ENCODE assay signal across 34 cellular contexts in the genomic region with DNA sequence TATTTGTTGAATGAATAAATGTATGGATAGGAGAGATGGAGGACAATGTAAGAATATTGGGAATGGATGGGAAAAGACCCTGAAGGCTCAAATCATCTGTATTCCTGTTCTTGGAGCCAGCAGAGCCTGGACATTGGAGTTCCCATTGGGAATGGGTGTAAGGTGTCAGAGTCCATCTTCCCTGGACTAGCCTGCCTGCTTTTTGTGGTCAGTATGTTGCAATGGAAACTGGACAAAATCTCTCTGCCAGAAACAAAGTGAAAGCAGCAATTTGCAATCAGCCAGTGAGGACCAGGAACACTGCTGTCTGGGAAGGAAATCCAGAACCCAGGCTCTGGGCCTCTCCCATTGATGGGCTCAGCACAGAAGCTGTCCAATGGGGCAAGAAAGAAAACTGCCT.
"Had no signal": no experiment of that assay in that cellular context is flagged by ENCODE, and none has a peak within 500 bp of the region (broad histone marks: within the 10 kb centered on the region; RNA-seq: fewer than 3 reads in every experiment).

No MANE protein-coding gene starts in this region.

- H3K4me2 ChIP-seq: SK-N-SH had no signal

- H3K4me1 Mint-ChIP-seq: activated B cell treated with CpG ODN at 0.5 μM for 24 hours; activated naive CD4-positive, alpha-beta T cell treated with anti-CD3 and anti-CD28 coated beads, Interleukin-2, amount 10 ng/mL, durations not matched to agents 7 days and 5 days; activated naive CD8-positive, alpha-beta T cell treated with anti-CD3 and anti-CD28 coated beads, Interleukin-2, amount 50 U/mL, for 24 hours had no signal

- DNase-seq: activated B cell treated with CpG ODN at 0.5 μM for 24 hours; activated CD4-positive, alpha-beta memory T cell treated with anti-CD3 and anti-CD28 coated beads for 36 hours; activated CD4-positive, alpha-beta T cell treated with anti-CD3 and anti-CD28 coated beads for 4 hours; activated CD4-positive, alpha-beta T cell treated with anti-CD3 and anti-CD28 coated beads, Interleukin-2, amount 50 U/mL, for 1 hour; activated CD4-positive, CD25-positive, alpha-beta regulatory T cell treated with anti-CD3 and anti-CD28 coated beads, Interleukin-2, amount 50 U/mL, for 72 hours; activated CD8-positive, alpha-beta memory T cell treated with anti-CD3 and anti-CD28 coated beads, Interleukin-2, amount 50 U/mL, for 4 hours; activated effector memory CD4-positive, alpha-beta T cell treated with Interleukin-2 at 50 U/mL for 16 hours; activated naive CD4-positive, alpha-beta T cell treated with anti-CD3 and anti-CD28 coated beads, Interleukin-2, amount 10 ng/mL, durations not matched to agents 7 days and 5 days; activated naive CD8-positive, alpha-beta T cell treated with anti-CD3 and anti-CD28 coated beads, Interleukin-2, amount 50 U/mL, for 24 hours; activated T-cell treated with anti-CD3 and anti-CD28 coated beads for 4 hours; activated T-cell treated with anti-CD3 and anti-CD28 coated beads, Interleukin-2, amount 50 U/mL, for 4 hours; amniotic stem cell; aorta; brain microvascular endothelial cell; central memory CD4-positive, alpha-beta T cell; Kasumi-1; KG1; MG63; NCI-H1048; NCI-H1105 treated with DMSO at 0.1 percent for 48 hours; NCI-H1436; NCI-H1694; NCI-H1930; NCI-H2081 treated with DMSO at 0.1 percent for 48 hours; NCI-H226; NCI-H446 treated with DMSO at 0.1 percent for 48 hours; NCI-H524 treated with DMSO at 0.1 percent for 48 hours; SHP77 treated with DMSO at 0.1 percent for 48 hours; SK-N-SH had no signal

- H3K27ac Mint-ChIP-seq: activated B cell treated with CpG ODN at 0.5 μM for 24 hours; activated CD4-positive, alpha-beta memory T cell treated with anti-CD3 and anti-CD28 coated beads for 36 hours; activated naive CD4-positive, alpha-beta T cell treated with anti-CD3 and anti-CD28 coated beads, Interleukin-2, amount 10 ng/mL, durations not matched to agents 7 days and 5 days; activated naive CD8-positive, alpha-beta T cell; activated naive CD8-positive, alpha-beta T cell treated with anti-CD3 and anti-CD28 coated beads, Interleukin-2, amount 50 U/mL, for 24 hours; T-helper 1 cell treated with Interleukin-12 subunit alpha and Interleukin-12 subunit beta and Interleukin-4 antibody, amounts not matched to agents 30 μg/mL and 1 μg/mL, for 36 hours; T-helper 2 cell treated with Interferon-gamma antibody and Interleukin-4, amounts not matched to agents 5 μg/mL and 100 μg/mL, for 36 hours had no signal

- H3K4me3 ChIP-seq: MG63, SJSA1 had no signal

- H3K27me3 ChIP-seq: brain microvascular endothelial cell, SJSA1 had no signal

- H3K9me3 ChIP-seq: MG63, SJSA1, SK-N-SH had no signal

- H3K27ac ChIP-seq: brain microvascular endothelial cell, SJSA1 had no signal

- H3K9me3 Mint-ChIP-seq: activated B cell treated with CpG ODN at 0.5 μM for 24 hours; activated CD4-positive, alpha-beta memory T cell treated with anti-CD3 and anti-CD28 coated beads for 36 hours; activated naive CD4-positive, alpha-beta T cell treated with anti-CD3 and anti-CD28 coated beads, Interleukin-2, amount 10 ng/mL, durations not matched to agents 7 days and 5 days; activated naive CD8-positive, alpha-beta T cell treated with anti-CD3 and anti-CD28 coated beads, Interleukin-2, amount 50 U/mL, for 24 hours; activated T-cell treated with anti-CD3 and anti-CD28 coated beads, Interleukin-2, amount 50 U/mL, for 4 hours; T-helper 1 cell treated with Interleukin-12 subunit alpha and Interleukin-12 subunit beta and Interleukin-4 antibody, amounts not matched to agents 30 μg/mL and 1 μg/mL, for 36 hours; T-helper 2 cell treated with Interferon-gamma antibody and Interleukin-4, amounts not matched to agents 5 μg/mL and 100 μg/mL, for 36 hours had no signal

- ATAC-seq: activated naive CD8-positive, alpha-beta T cell treated with anti-CD3 and anti-CD28 coated beads, Interleukin-2, amount 50 U/mL, for 24 hours; activated T-cell treated with anti-CD3 and anti-CD28 coated beads, Interleukin-2, amount 50 U/mL, for 4 hours; Panc1 had no signal

- H3K27me3 Mint-ChIP-seq: activated CD4-positive, alpha-beta memory T cell treated with anti-CD3 and anti-CD28 coated beads for 36 hours had no signal

- H3K4me3 Mint-ChIP-seq: activated B cell treated with CpG ODN at 0.5 μM for 24 hours; activated CD4-positive, alpha-beta memory T cell treated with anti-CD3 and anti-CD28 coated beads for 36 hours; activated naive CD4-positive, alpha-beta T cell treated with anti-CD3 and anti-CD28 coated beads, Interleukin-2, amount 10 ng/mL, durations not matched to agents 7 days and 5 days; activated naive CD8-positive, alpha-beta T cell; activated naive CD8-positive, alpha-beta T cell treated with anti-CD3 and anti-CD28 coated beads, Interleukin-2, amount 50 U/mL, for 24 hours; activated T-cell treated with anti-CD3 and anti-CD28 coated beads, Interleukin-2, amount 50 U/mL, for 4 hours; T-helper 1 cell treated with Interleukin-12 subunit alpha and Interleukin-12 subunit beta and Interleukin-4 antibody, amounts not matched to agents 30 μg/mL and 1 μg/mL, for 36 hours; T-helper 2 cell treated with Interferon-gamma antibody and Interleukin-4, amounts not matched to agents 5 μg/mL and 100 μg/mL, for 36 hours had no signal

- H3K36me3 Mint-ChIP-seq: activated CD4-positive, alpha-beta memory T cell treated with anti-CD3 and anti-CD28 coated beads for 36 hours; activated naive CD4-positive, alpha-beta T cell treated with anti-CD3 and anti-CD28 coated beads, Interleukin-2, amount 10 ng/mL, durations not matched to agents 7 days and 5 days; activated naive CD8-positive, alpha-beta T cell had no signal

- H3K36me3 ChIP-seq: brain microvascular endothelial cell, MG63, SJSA1 had no signal

- H3K9ac ChIP-seq: SK-N-SH had no signal

- H3K4me1 ChIP-seq: SJSA1 had no signal

- H3K9me2 ChIP-seq: SK-N-SH had no signal
